Comparison of ENCODE assay signal across 20 cellular contexts in the genomic region with DNA sequence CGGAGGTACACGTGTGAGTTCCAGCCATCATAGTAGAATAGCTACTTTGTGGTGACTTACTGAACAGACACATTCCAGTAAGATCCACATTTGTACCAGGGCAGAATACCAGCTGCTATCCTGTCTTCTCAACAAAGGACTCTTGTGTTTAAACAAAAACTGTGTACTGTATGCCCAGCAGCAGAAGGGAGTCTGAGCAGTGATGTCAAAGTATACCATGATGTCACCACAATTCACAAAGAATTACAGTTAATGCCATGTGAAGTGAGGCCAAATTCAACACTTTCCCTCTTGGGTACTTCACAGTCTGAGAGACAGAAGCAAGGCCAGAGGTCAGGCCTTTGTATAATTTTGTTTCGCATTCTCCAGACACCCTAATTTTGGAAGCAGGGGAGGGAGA.
DNase-seq lines count a peak whose midpoint lies in the region; ATAC-seq, FAIRE-seq and TF ChIP-seq lines count a peak whose summit lies in the region.
"Had no signal": no experiment of that assay in that cellular context is flagged by ENCODE, and none has a peak within 500 bp of the region (broad histone marks: within the 10 kb centered on the region; RNA-seq: fewer than 3 reads in every experiment).

No MANE protein-coding gene starts in this region.

- peak; percentile 70 for DNase-seq in DMS53 (lab: John Stamatoyannopoulos, UW)
- DNase-seq in NCI-H2081 (lab: John Stamatoyannopoulos, UW), result peak; percentile 44 to 73
- DNase-seq in caudate nucleus (lab: John Stamatoyannopoulos, UW), result peak in 36 of 61 donors; percentile 2 to 82 (median 40)
- peak; percentile 59 for DNase-seq in myocyte (ENCODE audit: low read depth)
- no peak for DNase-seq in GM19239 (ENCODE audit: insufficient read length, low spot score)
- DNase-seq in stimulated activated naive CD4-positive, alpha-beta T cell treated with Interleukin-2 at 50 U/mL for 16 hours (lab: John Stamatoyannopoulos, UW), result no peak
- DNase-seq in psoas muscle, result no peak
- no peak for DNase-seq in SW480 (ENCODE audit: low spot score)
- DNase-seq: activated CD4-positive, CD25-positive, alpha-beta regulatory T cell treated with anti-CD3 and anti-CD28 coated beads, Interleukin-2, amount 50 U/mL, for 72 hours; activated CD8-positive, alpha-beta memory T cell treated with anti-CD3 and anti-CD28 coated beads, Interleukin-2, amount 50 U/mL, for 4 hours; activated naive CD4-positive, alpha-beta T cell treated with anti-CD3 and anti-CD28 coated beads for 36 hours; effector memory CD4-positive, alpha-beta T cell; foreskin fibroblast; mesenchymal stem cell; NCI-H524 treated with DMSO at 0.1 percent for 48 hours; T-helper 17 cell had no signal

- intact Hi-C loops in psoas muscle (cut with DNase I), result no loop called here

- H3K36me3 ChIP-seq in psoas muscle (ENCODE audit: insufficient read depth in 1 of 2, low read depth in 1 of 2), result no peaks in the 10 kb centered on the region

- ATAC-seq in psoas muscle, result no peak
- ATAC-seq: HepG2, T-helper 17 cell had no signal

- H3K4me3 ChIP-seq in psoas muscle, result no peak overlapping the region

- TF ChIP-seq CTCF in psoas muscle (IDR thresholded peaks at IDR 0.05), result no peak

- no peaks in the 10 kb centered on the region for H3K9me3 ChIP-seq in psoas muscle

- no peaks in the 10 kb centered on the region for H3K4me1 ChIP-seq in psoas muscle

- peaks cover 0 to 2% (median 0%) of the 10 kb centered on the region in 3 donors for H3K27me3 ChIP-seq in psoas muscle (ENCODE audit: insufficient read depth in 3 of 3, low read length in 2 of 3)

- FAIRE-seq in GM19239 (lab: Jason Lieb, UNC), result no peak
- FAIRE-seq: bronchial epithelial cell, H1, HepG2, RCC 7860 had no signal

- WGBS in psoas muscle, 3 donors, result 30 to 61% (median 47%) methylated on average over 3 of the region's 3 CpGs

- H3K27ac ChIP-seq in caudate nucleus (ENCODE audit: low read depth, low read length) (no peak overlapping the region), psoas muscle (no peak overlapping the region)

Comparison
In these comparisons a context has a peak if more than half of its experiments do, and no peak if none do; other contexts are left out.
1. DNase-seq: peak in DMS53 (single experiment), NCI-H2081 (2 of 2), caudate nucleus (36 of 61) and myocyte (single experiment); none in GM19239 (single experiment), stimulated activated naive CD4-positive, alpha-beta T cell treated with Interleukin-2 at 50 U/mL for 16 hours (single experiment), psoas muscle (0 of 2) and SW480 (single experiment).